Comparison of ENCODE assay signal across 1 cellular context in the genomic region with DNA sequence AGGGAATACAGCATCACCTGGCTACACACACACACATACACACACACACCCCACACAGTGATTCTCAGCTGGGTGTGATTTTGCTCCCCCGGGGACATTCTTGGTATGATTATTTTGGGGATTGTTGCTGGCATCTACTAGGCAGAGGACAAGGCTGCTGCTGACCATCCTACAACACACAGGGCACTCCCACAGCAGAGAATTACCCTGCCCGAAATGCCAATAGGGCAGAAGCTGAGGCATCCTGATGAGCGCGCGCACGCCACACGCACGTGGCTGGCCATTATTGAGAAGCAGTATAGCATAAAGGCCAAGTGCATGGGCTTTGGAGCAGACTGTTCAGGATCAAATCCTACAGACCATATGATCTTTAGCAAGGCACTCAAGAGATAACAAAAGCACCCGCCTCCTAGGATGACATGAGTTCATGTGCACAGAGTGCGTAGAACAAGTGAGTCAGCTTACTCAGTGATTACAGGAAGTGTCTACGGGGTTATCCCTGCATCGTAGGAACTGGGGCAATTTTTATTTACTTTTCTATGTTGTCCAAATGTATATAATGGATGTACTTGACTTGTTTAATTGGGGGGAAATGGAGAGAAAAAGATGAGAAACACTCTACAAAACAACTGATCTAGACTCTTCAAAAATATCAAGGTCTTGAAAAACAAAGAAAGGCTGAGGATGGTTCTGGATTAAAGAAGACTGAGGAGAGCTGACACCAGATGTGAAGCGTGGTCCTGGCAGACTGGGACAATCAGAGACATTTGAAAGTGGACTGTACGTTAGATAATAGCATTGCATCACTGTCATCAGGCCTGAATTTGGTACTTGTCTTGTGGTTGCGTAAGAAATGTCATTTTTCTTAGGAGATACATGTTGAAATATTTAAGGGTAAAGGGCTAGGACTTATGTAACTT.
TF ChIP-seq lines count a peak whose summit lies in the region.

No MANE protein-coding gene starts in this region.

TF ChIP-seq in HepG2, 621 proteins besides CTCF, POLR2A, EP300 and RAD21 (continued from another document and continues in another):
- TF ChIP-seq, protein P1, sequence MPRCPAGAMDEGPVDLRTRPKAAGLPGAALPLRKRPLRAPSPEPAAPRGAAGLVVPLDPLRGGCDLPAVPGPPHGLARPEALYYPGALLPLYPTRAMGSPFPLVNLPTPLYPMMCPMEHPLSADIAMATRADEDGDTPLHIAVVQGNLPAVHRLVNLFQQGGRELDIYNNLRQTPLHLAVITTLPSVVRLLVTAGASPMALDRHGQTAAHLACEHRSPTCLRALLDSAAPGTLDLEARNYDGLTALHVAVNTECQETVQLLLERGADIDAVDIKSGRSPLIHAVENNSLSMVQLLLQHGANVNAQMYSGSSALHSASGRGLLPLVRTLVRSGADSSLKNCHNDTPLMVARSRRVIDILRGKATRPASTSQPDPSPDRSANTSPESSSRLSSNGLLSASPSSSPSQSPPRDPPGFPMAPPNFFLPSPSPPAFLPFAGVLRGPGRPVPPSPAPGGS (CRISPR knock-in tag; IDR thresholded peaks at IDR 0.05): no peak
- TF ChIP-seq, protein P2, sequence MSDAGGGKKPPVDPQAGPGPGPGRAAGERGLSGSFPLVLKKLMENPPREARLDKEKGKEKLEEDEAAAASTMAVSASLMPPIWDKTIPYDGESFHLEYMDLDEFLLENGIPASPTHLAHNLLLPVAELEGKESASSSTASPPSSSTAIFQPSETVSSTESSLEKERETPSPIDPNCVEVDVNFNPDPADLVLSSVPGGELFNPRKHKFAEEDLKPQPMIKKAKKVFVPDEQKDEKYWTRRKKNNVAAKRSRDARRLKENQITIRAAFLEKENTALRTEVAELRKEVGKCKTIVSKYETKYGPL (CRISPR knock-in tag; IDR thresholded peaks at IDR 0.05): peak; percentile 69; the same call in 1 of the 2 replicates
- TF ChIP-seq SP4 (CRISPR knock-in tag; IDR thresholded peaks at IDR 0.05) (no peak), RXRB (CRISPR knock-in tag; IDR thresholded peaks at IDR 0.05; ENCODE audit: borderline replicate concordance) (peak; percentile 73; the same call in 1 of the 2 replicates), MAFF (IDR thresholded peaks at IDR 0.05; ENCODE audit: low read depth, low read length) (no peak), ZNF251 (CRISPR knock-in tag; IDR thresholded peaks at IDR 0.05) (no peak), LCORL (IDR thresholded peaks at IDR 0.05) (peak; percentile 39; the same call in 1 of the 2 replicates), LCORL (CRISPR knock-in tag; IDR thresholded peaks at IDR 0.05) (peak; percentile 30; the same call in 1 of the 2 replicates), ZNF773 (CRISPR knock-in tag; IDR thresholded peaks at IDR 0.05; ENCODE audit: borderline replicate concordance) (no peak), ZKSCAN5 (CRISPR knock-in tag; IDR thresholded peaks at IDR 0.05) (no peak), HDAC2 (CRISPR knock-in tag; IDR thresholded peaks at IDR 0.05) (peak; percentile 52; the same call in 1 of the 2 replicates), NBN (conservative IDR thresholded peaks at IDR 0.05) (no peak), NR2F1 (CRISPR knock-in tag; IDR thresholded peaks at IDR 0.05) (no peak), ZNF724P (CRISPR knock-in tag; IDR thresholded peaks at IDR 0.05; ENCODE audit: borderline replicate concordance) (no peak), SYNCRIP (IDR thresholded peaks at IDR 0.05; ENCODE audit: insufficient read depth, low read depth, low read length) (no peak), KDM2A (CRISPR knock-in tag; IDR thresholded peaks at IDR 0.05; ENCODE audit: borderline replicate concordance, low read depth) (peak; percentile 58; the same call in 1 of the 2 replicates), ZNF546 (CRISPR knock-in tag; conservative IDR thresholded peaks at IDR 0.05) (no peak), TARDBP (CRISPR knock-in tag; IDR thresholded peaks at IDR 0.05) (0 out of 2 replicates have a peak, but pooled peaks have one; percentile 19), FOSL2 (CRISPR knock-in tag; IDR thresholded peaks at IDR 0.05) (peak; percentile 88), ZNF124 (CRISPR knock-in tag; IDR thresholded peaks at IDR 0.05) (no peak), PHF8 (CRISPR knock-in tag; IDR thresholded peaks at IDR 0.05) (no peak), NONO (IDR thresholded peaks at IDR 0.05) (no peak), NONO (CRISPR knock-in tag; conservative IDR thresholded peaks at IDR 0.05) (peak; percentile 41; the same call in 1 of the 2 replicates), NRL (CRISPR knock-in tag; IDR thresholded peaks at IDR 0.05; ENCODE audit: borderline replicate concordance) (no peak), ZNF441 (CRISPR knock-in tag; IDR thresholded peaks at IDR 0.05; ENCODE audit: borderline replicate concordance) (no peak), PITX1 (CRISPR knock-in tag; IDR thresholded peaks at IDR 0.05) (peak; percentile 59; the same call in 1 of the 2 replicates), JDP2 (CRISPR knock-in tag; IDR thresholded peaks at IDR 0.05; ENCODE audit: borderline replicate concordance) (no peak), MYC (CRISPR knock-in tag; IDR thresholded peaks at IDR 0.05; ENCODE audit: borderline replicate concordance) (peak; percentile 63; the same call in 1 of the 2 replicates), NAIF1 (CRISPR knock-in tag; IDR thresholded peaks at IDR 0.05; ENCODE audit: borderline replicate concordance) (peak; percentile 56; the same call in 1 of the 2 replicates), DPF2 (CRISPR knock-in tag; IDR thresholded peaks at IDR 0.05; ENCODE audit: borderline replicate concordance, low read depth) (peak; percentile 18; the same call in 1 of the 2 replicates), MED13 (CRISPR knock-in tag; IDR thresholded peaks at IDR 0.05) (no peak), HNRNPL (IDR thresholded peaks at IDR 0.05; ENCODE audit: low read depth, low read length) (no peak), NFIB (CRISPR knock-in tag; IDR thresholded peaks at IDR 0.05; ENCODE audit: borderline replicate concordance) (no peak)
- TF ChIP-seq, protein P3, sequence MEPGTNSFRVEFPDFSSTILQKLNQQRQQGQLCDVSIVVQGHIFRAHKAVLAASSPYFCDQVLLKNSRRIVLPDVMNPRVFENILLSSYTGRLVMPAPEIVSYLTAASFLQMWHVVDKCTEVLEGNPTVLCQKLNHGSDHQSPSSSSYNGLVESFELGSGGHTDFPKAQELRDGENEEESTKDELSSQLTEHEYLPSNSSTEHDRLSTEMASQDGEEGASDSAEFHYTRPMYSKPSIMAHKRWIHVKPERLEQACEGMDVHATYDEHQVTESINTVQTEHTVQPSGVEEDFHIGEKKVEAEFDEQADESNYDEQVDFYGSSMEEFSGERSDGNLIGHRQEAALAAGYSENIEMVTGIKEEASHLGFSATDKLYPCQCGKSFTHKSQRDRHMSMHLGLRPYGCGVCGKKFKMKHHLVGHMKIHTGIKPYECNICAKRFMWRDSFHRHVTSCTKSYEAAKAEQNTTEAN (CRISPR knock-in tag; conservative IDR thresholded peaks at IDR 0.05): no peak
- TF ChIP-seq, protein P4, sequence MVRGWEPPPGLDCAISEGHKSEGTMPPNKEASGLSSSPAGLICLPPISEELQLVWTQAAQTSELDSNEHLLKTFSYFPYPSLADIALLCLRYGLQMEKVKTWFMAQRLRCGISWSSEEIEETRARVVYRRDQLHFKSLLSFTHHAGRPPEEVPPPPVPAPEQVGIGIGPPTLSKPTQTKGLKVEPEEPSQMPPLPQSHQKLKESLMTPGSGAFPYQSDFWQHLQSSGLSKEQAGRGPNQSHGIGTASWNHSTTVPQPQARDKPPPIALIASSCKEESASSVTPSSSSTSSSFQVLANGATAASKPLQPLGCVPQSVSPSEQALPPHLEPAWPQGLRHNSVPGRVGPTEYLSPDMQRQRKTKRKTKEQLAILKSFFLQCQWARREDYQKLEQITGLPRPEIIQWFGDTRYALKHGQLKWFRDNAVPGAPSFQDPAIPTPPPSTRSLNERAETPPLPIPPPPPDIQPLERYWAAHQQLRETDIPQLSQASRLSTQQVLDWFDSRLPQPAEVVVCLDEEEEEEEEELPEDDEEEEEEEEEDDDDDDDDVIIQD (CRISPR knock-in tag; IDR thresholded peaks at IDR 0.05; ENCODE audit: low read depth): no peak
- TF ChIP-seq, protein P5, sequence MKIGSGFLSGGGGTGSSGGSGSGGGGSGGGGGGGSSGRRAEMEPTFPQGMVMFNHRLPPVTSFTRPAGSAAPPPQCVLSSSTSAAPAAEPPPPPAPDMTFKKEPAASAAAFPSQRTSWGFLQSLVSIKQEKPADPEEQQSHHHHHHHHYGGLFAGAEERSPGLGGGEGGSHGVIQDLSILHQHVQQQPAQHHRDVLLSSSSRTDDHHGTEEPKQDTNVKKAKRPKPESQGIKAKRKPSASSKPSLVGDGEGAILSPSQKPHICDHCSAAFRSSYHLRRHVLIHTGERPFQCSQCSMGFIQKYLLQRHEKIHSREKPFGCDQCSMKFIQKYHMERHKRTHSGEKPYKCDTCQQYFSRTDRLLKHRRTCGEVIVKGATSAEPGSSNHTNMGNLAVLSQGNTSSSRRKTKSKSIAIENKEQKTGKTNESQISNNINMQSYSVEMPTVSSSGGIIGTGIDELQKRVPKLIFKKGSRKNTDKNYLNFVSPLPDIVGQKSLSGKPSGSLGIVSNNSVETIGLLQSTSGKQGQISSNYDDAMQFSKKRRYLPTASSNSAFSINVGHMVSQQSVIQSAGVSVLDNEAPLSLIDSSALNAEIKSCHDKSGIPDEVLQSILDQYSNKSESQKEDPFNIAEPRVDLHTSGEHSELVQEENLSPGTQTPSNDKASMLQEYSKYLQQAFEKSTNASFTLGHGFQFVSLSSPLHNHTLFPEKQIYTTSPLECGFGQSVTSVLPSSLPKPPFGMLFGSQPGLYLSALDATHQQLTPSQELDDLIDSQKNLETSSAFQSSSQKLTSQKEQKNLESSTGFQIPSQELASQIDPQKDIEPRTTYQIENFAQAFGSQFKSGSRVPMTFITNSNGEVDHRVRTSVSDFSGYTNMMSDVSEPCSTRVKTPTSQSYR (CRISPR knock-in tag; IDR thresholded peaks at IDR 0.05; ENCODE audit: borderline replicate concordance): no peak
- TF ChIP-seq, protein P6, sequence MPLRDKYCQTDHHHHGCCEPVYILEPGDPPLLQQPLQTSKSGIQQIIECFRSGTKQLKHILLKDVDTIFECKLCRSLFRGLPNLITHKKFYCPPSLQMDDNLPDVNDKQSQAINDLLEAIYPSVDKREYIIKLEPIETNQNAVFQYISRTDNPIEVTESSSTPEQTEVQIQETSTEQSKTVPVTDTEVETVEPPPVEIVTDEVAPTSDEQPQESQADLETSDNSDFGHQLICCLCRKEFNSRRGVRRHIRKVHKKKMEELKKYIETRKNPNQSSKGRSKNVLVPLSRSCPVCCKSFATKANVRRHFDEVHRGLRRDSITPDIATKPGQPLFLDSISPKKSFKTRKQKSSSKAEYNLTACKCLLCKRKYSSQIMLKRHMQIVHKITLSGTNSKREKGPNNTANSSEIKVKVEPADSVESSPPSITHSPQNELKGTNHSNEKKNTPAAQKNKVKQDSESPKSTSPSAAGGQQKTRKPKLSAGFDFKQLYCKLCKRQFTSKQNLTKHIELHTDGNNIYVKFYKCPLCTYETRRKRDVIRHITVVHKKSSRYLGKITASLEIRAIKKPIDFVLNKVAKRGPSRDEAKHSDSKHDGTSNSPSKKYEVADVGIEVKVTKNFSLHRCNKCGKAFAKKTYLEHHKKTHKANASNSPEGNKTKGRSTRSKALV (CRISPR knock-in tag; IDR thresholded peaks at IDR 0.05): no peak
- TF ChIP-seq, protein P7, sequence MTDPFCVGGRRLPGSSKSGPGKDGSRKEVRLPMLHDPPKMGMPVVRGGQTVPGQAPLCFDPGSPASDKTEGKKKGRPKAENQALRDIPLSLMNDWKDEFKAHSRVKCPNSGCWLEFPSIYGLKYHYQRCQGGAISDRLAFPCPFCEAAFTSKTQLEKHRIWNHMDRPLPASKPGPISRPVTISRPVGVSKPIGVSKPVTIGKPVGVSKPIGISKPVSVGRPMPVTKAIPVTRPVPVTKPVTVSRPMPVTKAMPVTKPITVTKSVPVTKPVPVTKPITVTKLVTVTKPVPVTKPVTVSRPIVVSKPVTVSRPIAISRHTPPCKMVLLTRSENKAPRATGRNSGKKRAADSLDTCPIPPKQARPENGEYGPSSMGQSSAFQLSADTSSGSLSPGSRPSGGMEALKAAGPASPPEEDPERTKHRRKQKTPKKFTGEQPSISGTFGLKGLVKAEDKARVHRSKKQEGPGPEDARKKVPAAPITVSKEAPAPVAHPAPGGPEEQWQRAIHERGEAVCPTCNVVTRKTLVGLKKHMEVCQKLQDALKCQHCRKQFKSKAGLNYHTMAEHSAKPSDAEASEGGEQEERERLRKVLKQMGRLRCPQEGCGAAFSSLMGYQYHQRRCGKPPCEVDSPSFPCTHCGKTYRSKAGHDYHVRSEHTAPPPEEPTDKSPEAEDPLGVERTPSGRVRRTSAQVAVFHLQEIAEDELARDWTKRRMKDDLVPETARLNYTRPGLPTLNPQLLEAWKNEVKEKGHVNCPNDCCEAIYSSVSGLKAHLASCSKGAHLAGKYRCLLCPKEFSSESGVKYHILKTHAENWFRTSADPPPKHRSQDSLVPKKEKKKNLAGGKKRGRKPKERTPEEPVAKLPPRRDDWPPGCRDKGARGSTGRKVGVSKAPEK (CRISPR knock-in tag; IDR thresholded peaks at IDR 0.05; ENCODE audit: borderline replicate concordance): no peak
- TF ChIP-seq, protein P8, sequence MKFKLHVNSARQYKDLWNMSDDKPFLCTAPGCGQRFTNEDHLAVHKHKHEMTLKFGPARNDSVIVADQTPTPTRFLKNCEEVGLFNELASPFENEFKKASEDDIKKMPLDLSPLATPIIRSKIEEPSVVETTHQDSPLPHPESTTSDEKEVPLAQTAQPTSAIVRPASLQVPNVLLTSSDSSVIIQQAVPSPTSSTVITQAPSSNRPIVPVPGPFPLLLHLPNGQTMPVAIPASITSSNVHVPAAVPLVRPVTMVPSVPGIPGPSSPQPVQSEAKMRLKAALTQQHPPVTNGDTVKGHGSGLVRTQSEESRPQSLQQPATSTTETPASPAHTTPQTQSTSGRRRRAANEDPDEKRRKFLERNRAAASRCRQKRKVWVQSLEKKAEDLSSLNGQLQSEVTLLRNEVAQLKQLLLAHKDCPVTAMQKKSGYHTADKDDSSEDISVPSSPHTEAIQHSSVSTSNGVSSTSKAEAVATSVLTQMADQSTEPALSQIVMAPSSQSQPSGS (CRISPR knock-in tag; IDR thresholded peaks at IDR 0.05): no peak
- TF ChIP-seq, protein P9, sequence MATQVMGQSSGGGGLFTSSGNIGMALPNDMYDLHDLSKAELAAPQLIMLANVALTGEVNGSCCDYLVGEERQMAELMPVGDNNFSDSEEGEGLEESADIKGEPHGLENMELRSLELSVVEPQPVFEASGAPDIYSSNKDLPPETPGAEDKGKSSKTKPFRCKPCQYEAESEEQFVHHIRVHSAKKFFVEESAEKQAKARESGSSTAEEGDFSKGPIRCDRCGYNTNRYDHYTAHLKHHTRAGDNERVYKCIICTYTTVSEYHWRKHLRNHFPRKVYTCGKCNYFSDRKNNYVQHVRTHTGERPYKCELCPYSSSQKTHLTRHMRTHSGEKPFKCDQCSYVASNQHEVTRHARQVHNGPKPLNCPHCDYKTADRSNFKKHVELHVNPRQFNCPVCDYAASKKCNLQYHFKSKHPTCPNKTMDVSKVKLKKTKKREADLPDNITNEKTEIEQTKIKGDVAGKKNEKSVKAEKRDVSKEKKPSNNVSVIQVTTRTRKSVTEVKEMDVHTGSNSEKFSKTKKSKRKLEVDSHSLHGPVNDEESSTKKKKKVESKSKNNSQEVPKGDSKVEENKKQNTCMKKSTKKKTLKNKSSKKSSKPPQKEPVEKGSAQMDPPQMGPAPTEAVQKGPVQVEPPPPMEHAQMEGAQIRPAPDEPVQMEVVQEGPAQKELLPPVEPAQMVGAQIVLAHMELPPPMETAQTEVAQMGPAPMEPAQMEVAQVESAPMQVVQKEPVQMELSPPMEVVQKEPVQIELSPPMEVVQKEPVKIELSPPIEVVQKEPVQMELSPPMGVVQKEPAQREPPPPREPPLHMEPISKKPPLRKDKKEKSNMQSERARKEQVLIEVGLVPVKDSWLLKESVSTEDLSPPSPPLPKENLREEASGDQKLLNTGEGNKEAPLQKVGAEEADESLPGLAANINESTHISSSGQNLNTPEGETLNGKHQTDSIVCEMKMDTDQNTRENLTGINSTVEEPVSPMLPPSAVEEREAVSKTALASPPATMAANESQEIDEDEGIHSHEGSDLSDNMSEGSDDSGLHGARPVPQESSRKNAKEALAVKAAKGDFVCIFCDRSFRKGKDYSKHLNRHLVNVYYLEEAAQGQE (IDR thresholded peaks at IDR 0.05; ENCODE audit: borderline replicate concordance in 1 of 2, low read depth in 1 of 2, low read length in 2 of 2): no peak
